19 cellular contexts compared by ENCODE assay signal in the genomic region with DNA sequence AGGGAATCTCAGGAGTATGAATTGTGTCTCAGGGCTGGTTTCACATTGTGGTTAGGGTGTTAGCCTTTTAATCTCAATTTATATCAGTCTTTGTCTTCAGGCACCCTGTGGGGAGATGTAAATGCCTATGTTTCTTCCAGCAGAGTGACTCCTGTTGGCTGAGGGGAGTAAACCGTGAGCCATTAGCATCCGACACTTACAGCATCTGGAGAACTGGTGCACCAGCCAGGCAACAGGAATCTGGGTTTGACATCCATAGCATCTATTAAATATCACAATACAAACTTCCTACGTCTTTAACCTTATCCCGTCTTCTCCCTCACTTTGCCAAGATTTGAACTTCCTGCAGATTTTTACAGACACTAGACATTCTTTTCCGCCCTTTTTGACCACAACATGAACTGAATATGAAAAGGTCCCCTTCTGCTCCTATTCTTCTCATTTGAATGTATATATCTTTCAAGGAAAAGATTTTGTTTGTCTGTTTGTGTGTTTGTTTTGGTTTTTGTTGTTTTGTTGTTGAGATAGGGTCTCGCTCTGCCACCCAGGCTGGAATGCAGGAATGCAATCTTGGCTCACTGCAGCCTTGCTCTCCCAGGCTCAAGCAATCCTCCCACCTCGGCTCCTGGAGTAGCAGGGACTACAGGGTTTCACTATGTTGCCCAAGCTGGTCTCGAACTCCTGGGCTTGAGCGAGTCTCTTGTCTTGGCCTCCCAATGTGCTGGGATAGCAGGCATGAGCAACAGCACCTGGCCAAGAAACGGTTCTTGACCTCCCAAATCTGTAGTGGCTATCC.
A peak's percentile ranks its signal among the peaks of the same experiment; 100 is the strongest.
DNase-seq lines count a peak whose midpoint lies in the region; ATAC-seq and TF ChIP-seq lines count a peak whose summit lies in the region.
"Had no signal": no experiment of that assay in that cellular context is flagged by ENCODE, and none has a peak within 500 bp of the region (broad histone marks: within the 10 kb centered on the region; RNA-seq: fewer than 3 reads in every experiment).

No MANE protein-coding gene starts in this region.

- DNase-seq in GM23338 (ENCODE audit: low spot score) (peak; percentile 45), amniotic epithelial cell (ENCODE audit: low read depth) (peak; percentile 12), iPS DF 4.7 (ENCODE audit: extremely low read depth, low spot score) (peak; percentile 9), neural progenitor cell (ENCODE audit: low spot score) (peak; percentile 44), nucleus accumbens (lab: John Stamatoyannopoulos, UW) (no peak), NCI-H748 treated with DMSO at 0.1 percent for 48 hours (lab: John Stamatoyannopoulos, UW) (no peak), DMS53 treated with DMSO at 0.1 percent for 48 hours (lab: John Stamatoyannopoulos, UW; ENCODE audit: unreplicated experiment) (no peak)
- DNase-seq: CD4-positive, CD25-positive, alpha-beta regulatory T cell; NCI-H1048; NCI-H1417; NCI-H1694; NCI-H2029 treated with DMSO at 0.1 percent for 48 hours; NCI-H446 treated with DMSO at 0.1 percent for 48 hours; NCI-H526 treated with DMSO at 0.1 percent for 48 hours; SIG-M5 had no signal

- no peak overlapping the region for H3K4me3 Mint-ChIP-seq in GM23338
- H3K4me3 Mint-ChIP-seq in neural progenitor cell = no peak overlapping the region
- H3K4me3 Mint-ChIP-seq: CD4-positive, CD25-positive, alpha-beta regulatory T cell had no signal

- H3K27ac Mint-ChIP-seq in GM23338 (no peak overlapping the region), neural progenitor cell (no peak overlapping the region)
- H3K27ac Mint-ChIP-seq: CD4-positive, CD25-positive, alpha-beta regulatory T cell had no signal

- H2AFZ ChIP-seq in GM23338 (no peak overlapping the region), neural progenitor cell (replicated peaks) (no peak overlapping the region)

- H3K9me3 Mint-ChIP-seq in GM23338 (peaks cover 57% of the 10 kb centered on the region), neural progenitor cell (no peaks in the 10 kb centered on the region)

- H3K79me2 ChIP-seq in GM23338 (replicated peaks; ENCODE audit: insufficient read depth) = no peaks in the 10 kb centered on the region
- H3K79me2 ChIP-seq in neural progenitor cell (ENCODE audit: low read depth) = no peaks in the 10 kb centered on the region

- H4K20me1 ChIP-seq in GM23338 (replicated peaks; ENCODE audit: insufficient read depth) (no peaks in the 10 kb centered on the region), neural progenitor cell (ENCODE audit: low read depth) (no peaks in the 10 kb centered on the region)
- H4K20me1 ChIP-seq: BLaER1 had no signal

- H3K4me1 Mint-ChIP-seq in GM23338 = peaks cover under 1% of the 10 kb centered on the region; the same call in 1 of the 3 replicates
- peaks cover 1% of the 10 kb centered on the region for H3K4me1 Mint-ChIP-seq in neural progenitor cell
- H3K4me1 Mint-ChIP-seq: CD4-positive, CD25-positive, alpha-beta regulatory T cell had no signal

- H3K36me3 Mint-ChIP-seq in GM23338 (ENCODE audit: low read depth) = no peaks in the 10 kb centered on the region; the same call in 2 of the 3 replicates
- H3K36me3 Mint-ChIP-seq in neural progenitor cell = no peaks in the 10 kb centered on the region
- H3K36me3 Mint-ChIP-seq: CD4-positive, CD25-positive, alpha-beta regulatory T cell had no signal

- H3K4me3 ChIP-seq in GM23338 (no peak overlapping the region), neural progenitor cell (no peak overlapping the region)
- H3K4me3 ChIP-seq: BLaER1, SK-N-MC had no signal

- H3F3A ChIP-seq in GM23338 (replicated peaks; ENCODE audit: low read depth) = no peaks in the 10 kb centered on the region
- no peaks in the 10 kb centered on the region for H3F3A ChIP-seq in neural progenitor cell (ENCODE audit: low read depth)

- no peaks in the 10 kb centered on the region for H3K9me3 ChIP-seq in neural progenitor cell (ENCODE audit: low read depth)
- H3K9me3 ChIP-seq: BLaER1 had no signal

- H3K27ac ChIP-seq in GM23338 (ENCODE audit: low read depth) (no peak overlapping the region), neural progenitor cell (no peak overlapping the region)
- H3K27ac ChIP-seq: BLaER1, HL-60, SK-N-MC had no signal

- H3K27me3 Mint-ChIP-seq in GM23338 (ENCODE audit: insufficient read depth, low read depth, poor library complexity) (no peaks in the 10 kb centered on the region), neural progenitor cell (ENCODE audit: insufficient read depth, low read depth) (peaks cover 6% of the 10 kb centered on the region)
- H3K27me3 Mint-ChIP-seq: CD4-positive, CD25-positive, alpha-beta regulatory T cell had no signal

- TF ChIP-seq CTCF in GM23338 (conservative IDR thresholded peaks at IDR 0.05; ENCODE audit: low read depth in 2 of 2) = peak; percentile 34 to 38; a peak in 3 of 4 replicates
- peak; percentile 21 for TF ChIP-seq CTCF in neural progenitor cell (IDR thresholded peaks at IDR 0.05)

- no peak overlapping the region for H3K4me2 ChIP-seq in GM23338
- no peak overlapping the region for H3K4me2 ChIP-seq in neural progenitor cell
- H3K4me2 ChIP-seq: BLaER1 had no signal

- H3K27me3 ChIP-seq in GM23338 (ENCODE audit: insufficient read depth) (no peaks in the 10 kb centered on the region), neural progenitor cell (no peaks in the 10 kb centered on the region)
- H3K27me3 ChIP-seq: BLaER1 had no signal

- H3K9ac ChIP-seq in neural progenitor cell = no peak overlapping the region
- H3K9ac ChIP-seq: BLaER1 had no signal

- peak; percentile 67 for ATAC-seq in GM23338
- ATAC-seq: Panc1 had no signal

- H3K36me3 ChIP-seq in GM23338 (ENCODE audit: insufficient read depth) (no peaks in the 10 kb centered on the region), neural progenitor cell (no peaks in the 10 kb centered on the region)
- H3K36me3 ChIP-seq: BLaER1 had no signal

- peaks cover 4% of the 10 kb centered on the region; the same call in 1 of the 2 replicates for H3K9me2 ChIP-seq in GM23338 (ENCODE audit: insufficient read depth)

- H3K4me1 ChIP-seq in GM23338 (ENCODE audit: insufficient read depth) (peaks cover 3% of the 10 kb centered on the region; the same call in 1 of the 2 replicates), neural progenitor cell (peaks cover 3% of the 10 kb centered on the region)
- H3K4me1 ChIP-seq: BLaER1 had no signal

TF ChIP-seq in GM23338, 12 proteins besides CTCF, POLR2A, EP300 and RAD21:
- TF ChIP-seq POLR2AphosphoS5 (IDR thresholded peaks at IDR 0.05; ENCODE audit: low read depth) = no peak
- no peak for TF ChIP-seq ZNF114 (CRISPR knock-in tag; IDR thresholded peaks at IDR 0.05)
- TF ChIP-seq EZH2phosphoT487 (IDR thresholded peaks at IDR 0.05; ENCODE audit: unreplicated experiment) = no peak
- TF ChIP-seq JUNB (IDR thresholded peaks at IDR 0.05; ENCODE audit: unreplicated experiment) = no peak
- TF ChIP-seq ZNF331 (CRISPR knock-in tag; IDR thresholded peaks at IDR 0.05; ENCODE audit: low read depth) = no peak
- no peak for TF ChIP-seq EZH2 (IDR thresholded peaks at IDR 0.05; ENCODE audit: low read depth, unreplicated experiment)

Comparison
In these comparisons a context has a peak if more than half of its experiments do, and no peak if none do; other contexts are left out.
1. DNase-seq: peak in GM23338 (single experiment), amniotic epithelial cell (single experiment), iPS DF 4.7 (single experiment) and neural progenitor cell (single experiment); none in nucleus accumbens (0 of 56), NCI-H748 treated with DMSO at 0.1 percent for 48 hours (single experiment) and DMS53 treated with DMSO at 0.1 percent for 48 hours (single experiment).